14 cellular contexts compared by ENCODE assay signal in the genomic region with DNA sequence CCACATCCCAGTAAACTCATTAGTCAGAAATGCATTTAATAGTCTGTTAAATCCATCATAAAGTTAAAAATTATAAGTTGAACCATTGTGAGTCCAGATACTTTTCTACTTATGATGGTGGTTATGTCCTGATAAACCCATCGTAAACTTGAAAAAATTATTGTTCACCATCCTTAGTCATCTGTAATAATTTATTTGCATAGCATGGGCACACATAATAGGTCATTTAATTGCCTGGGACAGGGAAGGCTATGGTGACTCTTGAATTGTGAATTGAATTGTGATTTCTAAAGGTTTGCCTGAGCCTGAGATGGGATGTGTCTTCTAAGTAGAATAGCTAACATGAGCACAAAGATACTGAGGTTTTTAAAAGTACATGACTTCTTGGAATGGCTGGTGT. TPM values are rescaled to one million over a fixed set of nuclear protein-coding genes. Genes with fewer than 3 reads are reported as not detected.
DNase-seq lines count a peak whose midpoint lies in the region; ATAC-seq, FAIRE-seq and TF ChIP-seq lines count a peak whose summit lies in the region.
"Had no signal": no experiment of that assay in that cellular context is flagged by ENCODE, and none has a peak within 500 bp of the region (broad histone marks: within the 10 kb centered on the region; RNA-seq: fewer than 3 reads in every experiment).

No MANE protein-coding gene starts in this region.

- H3K27ac Mint-ChIP-seq in naive B cell (peak overlapping the region in 4 of 6 donors; percentile 2 to 76 (median 64)), Calu3 (ENCODE audit: unreplicated experiment) (no peak overlapping the region)

- peaks cover 28 to 70% (median 41%) of the 10 kb centered on the region in 3 donors for H3K4me1 Mint-ChIP-seq in naive B cell
- no peaks in the 10 kb centered on the region for H3K4me1 Mint-ChIP-seq in Calu3 (ENCODE audit: low read depth, unreplicated experiment)

- no peak for TF ChIP-seq RAD21 in GM12878 (IDR thresholded peaks at IDR 0.05; ENCODE audit: insufficient read depth, low read depth, low read length)

- RAD21 ChIA-PET in GM12878 (lab: Charles Lee; ENCODE audit: unreplicated experiment): no interaction called here

- DNase-seq in left ventricle myocardium inferior (no peak), Right ventricle myocardium superior (no peak), GM12878 (ENCODE audit: low read depth, low spot score) (no peak), naive B cell (no peak), Calu3 (no peak), COR-L47 (lab: John Stamatoyannopoulos, UW) (no peak)
- DNase-seq: NCI-H1417 treated with DMSO at 0.1 percent for 48 hours, NCI-H2029 treated with DMSO at 0.1 percent for 48 hours, NCI-H2171 treated with DMSO at 0.1 percent for 48 hours had no signal

- no peak overlapping the region for H2AFZ ChIP-seq in GM12878 (ENCODE audit: control insufficient read depth, low read depth, low read length)

- H3K4me3 Mint-ChIP-seq in naive B cell: no peak overlapping the region
- H3K4me3 Mint-ChIP-seq in Calu3 (ENCODE audit: low read depth, unreplicated experiment): no peak overlapping the region

- no peaks in the 10 kb centered on the region for H3K9me3 ChIP-seq in left ventricle myocardium inferior (replicated peaks)
- peaks cover 3% of the 10 kb centered on the region for H3K9me3 ChIP-seq in GM12878 (replicated peaks; ENCODE audit: control insufficient read depth, insufficient read depth, low read length)

- TF ChIP-seq EP300 in GM12878 (IDR thresholded peaks at IDR 0.05; ENCODE audit: borderline replicate concordance in 1 of 2, control insufficient read depth in 1 of 2, low read depth in 2 of 2, low read length in 2 of 2): no peak

- H3K27me3 Mint-ChIP-seq in naive B cell (no peaks in the 10 kb centered on the region), Calu3 (ENCODE audit: unreplicated experiment) (no peaks in the 10 kb centered on the region)

- POLR2A ChIA-PET in GM12878 (lab: Charles Lee): no interaction called here

- peaks cover 83% of the 10 kb centered on the region for H3K4me1 ChIP-seq in left ventricle myocardium inferior
- no peaks in the 10 kb centered on the region for H3K4me1 ChIP-seq in GM12878 (ENCODE audit: control insufficient read depth, insufficient read depth, low read length)

- no peak overlapping the region for H3K4me2 ChIP-seq in GM12878 (ENCODE audit: control insufficient read depth, insufficient read depth)

- H3K4me3 ChIP-seq in left ventricle myocardium inferior (no peak overlapping the region), GM12878 (no peak overlapping the region)
- H3K4me3 ChIP-seq: BLaER1 treated with 17β-estradiol and CSF1 and Interleukin-3, amounts not matched to agents 10 nM and 100 nM had no signal

- intact Hi-C loops in left ventricle myocardium inferior (cut with micrococcal nuclease): no loop called here
- intact Hi-C loops in Right ventricle myocardium superior (cut with DNase I): no loop called here
- intact Hi-C loops in GM12878 (cut with micrococcal nuclease; ENCODE audit: unreplicated experiment): no loop called here
- intact Hi-C loops in Calu3 (cut with micrococcal nuclease; ENCODE audit: unreplicated experiment): no loop called here

- H3K79me2 ChIP-seq in GM12878 (ENCODE audit: control insufficient read depth, insufficient read depth, low read length): peaks cover 3% of the 10 kb centered on the region

- H3K36me3 ChIP-seq in left ventricle myocardium inferior (no peaks in the 10 kb centered on the region), GM12878 (ENCODE audit: control insufficient read depth in 2 of 2, insufficient read depth in 2 of 2, low read length in 1 of 2) (no peaks in the 10 kb centered on the region)

- H3K27me3 ChIP-seq in left ventricle myocardium inferior (ENCODE audit: low read depth) (no peaks in the 10 kb centered on the region), GM12878 (replicated peaks in 1 of 2; ENCODE audit: control insufficient read depth in 2 of 2, insufficient read depth in 2 of 2, low read length in 1 of 2) (no peaks in the 10 kb centered on the region)
- H3K27me3 ChIP-seq: BLaER1 treated with 17β-estradiol and CSF1 and Interleukin-3, amounts not matched to agents 10 nM and 100 nM had no signal

- WGBS in GM12878 (ENCODE audit: insufficient coverage, insufficient replicate concordance, low lambda C conversion rate, missing lambda C conversion rate): 97% methylated on average over 1 of the region's 1 CpG

- in situ Hi-C loops in GM12878 (cut with MboI): no loop called here

- H3K27ac ChIP-seq in left ventricle myocardium inferior (replicated peaks): peak overlapping the region; percentile 56
- H3K27ac ChIP-seq in GM12878 (ENCODE audit: control insufficient read depth, insufficient read depth): no peak overlapping the region

- H3K36me3 Mint-ChIP-seq in naive B cell (peaks cover 20 to 31% of the 10 kb centered on the region in 2 donors), Calu3 (ENCODE audit: insufficient read depth, unreplicated experiment) (no peaks in the 10 kb centered on the region)

- SMC1A ChIA-PET in GM12878 (lab: Charles Lee; ENCODE audit: uncharacterized antibody, unreplicated experiment): no interaction called here

- TF ChIP-seq CTCF in left ventricle myocardium inferior (IDR thresholded peaks at IDR 0.05; ENCODE audit: borderline replicate concordance) (no peak), GM12878 (IDR thresholded peaks at IDR 0.05 in 2 of 3, conservative IDR thresholded peaks at IDR 0.05 in 1 of 3; ENCODE audit: control insufficient read depth in 2 of 3, extremely low read depth in 1 of 3, insufficient read depth in 1 of 3, low read depth in 3 of 3, low read length in 3 of 3) (no peak), Calu3 (IDR thresholded peaks at IDR 0.05; ENCODE audit: unreplicated experiment) (no peak)

- ATAC-seq in Right ventricle myocardium superior (ENCODE audit: poor library complexity) (no peak), GM12878 (no peak), naive B cell (ENCODE audit: low read depth in 2 of 2) (no peak), HG02884 (IDR thresholded peaks at IDR 0.05; ENCODE audit: unreplicated experiment) (no peak), HG03457 (IDR thresholded peaks at IDR 0.05; ENCODE audit: unreplicated experiment) (no peak)
- ATAC-seq: Panc1 had no signal

- BruUV-seq in GM12878 (replicated peaks; lab: Mats Ljungman, UMichigan): no TSS peak
- no TSS peak for BruUV-seq in Calu3 (replicated peaks; lab: Mats Ljungman, UMichigan)

- CTCF ChIA-PET in GM12878 (lab: Yijun Ruan, JAX): interaction anchor here (0.7 kb wide), 1 partner anchor 730 kb away, joined by 3 read pairs; no protein-coding TSS in a partner anchor
- CTCF ChIA-PET in Calu3 (lab: Charles Lee): no interaction called here

- H4K20me1 ChIP-seq in GM12878 (ENCODE audit: control insufficient read depth, insufficient read depth): no peaks in the 10 kb centered on the region

- H3K9me3 Mint-ChIP-seq in naive B cell: peaks cover 3 to 25% (median 5%) of the 10 kb centered on the region in 7 donors
- no peaks in the 10 kb centered on the region for H3K9me3 Mint-ChIP-seq in Calu3 (ENCODE audit: low read depth, unreplicated experiment)

- no peak overlapping the region for H3K9ac ChIP-seq in GM12878 (ENCODE audit: control insufficient read depth, insufficient read depth, low read length)
- H3K9ac ChIP-seq: BLaER1 treated with 17β-estradiol and CSF1 and Interleukin-3, amounts not matched to agents 10 nM and 100 nM had no signal

- peak; percentile 13 for FAIRE-seq in GM12878 (lab: Jason Lieb, UNC)
- FAIRE-seq: A204.1 had no signal

- TF ChIP-seq POLR2A in GM12878 (IDR thresholded peaks at IDR 0.05; ENCODE audit: low read depth, low read length): no peak

TF ChIP-seq in GM12878, 131 proteins besides CTCF, POLR2A, EP300 and RAD21:
- TF ChIP-seq JUND (IDR thresholded peaks at IDR 0.05; ENCODE audit: low read depth, low read length): no peak
- TF ChIP-seq KDM1A (IDR thresholded peaks at IDR 0.05; ENCODE audit: borderline replicate concordance): no peak
TF ChIP-seq in GM12878: peak in this region for 0.

RNA-seq across cellular contexts. Expression of gene ZDHHC17, which starts 21.5 kb away (rescaled TPM):
- total RNA-seq in left ventricle myocardium inferior: 17.0 TPM
- total RNA-seq in Right ventricle myocardium superior: 17.5 TPM
- 142 and 151 TPM in 2 replicates for total RNA-seq in GM12878 (2013; cell fraction: nucleolus; rRNA removed)
- 27.7 and 29.7 TPM in 2 replicates for total RNA-seq in GM12878 (2014; rRNA removed)
- total RNA-seq in GM12878 (2014; rRNA removed; fragmentation: Illumina TruSeq; extraction: Trizol): 26.7 and 30.7 TPM in 2 replicates
- 19.0 and 19.2 TPM in 2 replicates for total RNA-seq in GM12878 (2021)
- polyA plus RNA-seq in GM12878 (2011; ENCODE audit: low read depth): 9.1 TPM
- polyA plus RNA-seq in GM12878 (2011; rRNA removed): 50.0 and 67.2 TPM in 2 replicates
- polyA plus RNA-seq in GM12878 (2011; cell fraction: cytosol; rRNA removed): 17.4 and 21.8 TPM in 2 replicates
- 93.8 and 118 TPM in 2 replicates for polyA plus RNA-seq in GM12878 (2011; cell fraction: nucleus; rRNA removed)
- 13.8 TPM in 2 replicates for polyA plus RNA-seq in GM12878 (2012)
- polyA plus RNA-seq in GM12878 (2014; fragmentation: Illumina TruSeq; extraction: Trizol): 19.4 and 26.8 TPM in 2 replicates
- polyA plus RNA-seq in GM12878 (2014; fragmentation: Nextera tagmentation; extraction: Ambion mirVana): 1 to 10 TPM; 4.3 to 4.9 TPM
- 18.7 and 21.8 TPM in 2 replicates for polyA plus RNA-seq in GM12878 (2014; rRNA removed)
- polyA plus RNA-seq in GM12878 (2016; fragmentation: Nextera tagmentation; extraction: Ambion mirVana): 10 to 100 TPM; 12.0 to 13.1 TPM
- 107 and 169 TPM in 2 replicates for polyA minus RNA-seq in GM12878 (2011; rRNA and poly(A)+ RNA removed)
- polyA minus RNA-seq in GM12878 (2011; cell fraction: cytosol; rRNA and poly(A)+ RNA removed): 20.6 and 22.5 TPM in 2 replicates
- polyA minus RNA-seq in GM12878 (2011; cell fraction: nucleus; rRNA and poly(A)+ RNA removed): 86.8 and 118 TPM in 2 replicates
- 10 to 100 TPM; 12.2 to 25.8 (median 16.0) TPM for polyA plus RNA-seq in naive B cell (ENCODE audit: low read depth in 6 of 6)
- 28.6 and 31.4 TPM in 2 replicates for total RNA-seq in Calu3 (2022)
